In genomic region chr6:137977206-137977605, GRCh38 we compare ENCODE assay signal across 22 cellular contexts.
A peak's percentile ranks its signal among the peaks of the same experiment; 100 is the strongest.
DNase-seq lines count a peak whose midpoint lies in the region; ATAC-seq and TF ChIP-seq lines count a peak whose summit lies in the region.
"Had no signal": no experiment of that assay in that cellular context is flagged by ENCODE, and none has a peak within 500 bp of the region (broad histone marks: within the 10 kb centered on the region; RNA-seq: fewer than 3 reads in every experiment).

No MANE protein-coding gene starts in this region.

- intact Hi-C loops in left ventricle myocardium inferior (cut with micrococcal nuclease), result no loop called here
- intact Hi-C loops in right cardiac atrium (cut with DNase I), result no loop called here
- intact Hi-C loops in natural killer cell (cut with micrococcal nuclease), result loop anchor here (10.0 kb wide), 1 partner anchor 712 kb away; no protein-coding TSS in a partner anchor
- intact Hi-C loops in transverse colon (cut with DNase I; ENCODE audit: low total_unique reads), result no loop called here

- no peak overlapping the region for H3K4me3 Mint-ChIP-seq in central memory CD8-positive, alpha-beta T cell
- no peak overlapping the region for H3K4me3 Mint-ChIP-seq in natural killer cell
- H3K4me3 Mint-ChIP-seq: B cell, CD14-positive monocyte had no signal

- no peaks in the 10 kb centered on the region for H3K9me3 Mint-ChIP-seq in central memory CD8-positive, alpha-beta T cell
- no peaks in the 10 kb centered on the region for H3K9me3 Mint-ChIP-seq in natural killer cell

- ATAC-seq in right cardiac atrium, result no peak
- no peak for ATAC-seq in central memory CD8-positive, alpha-beta T cell (replicated peaks; ENCODE audit: extremely low read depth, poor library complexity, severe bottlenecking)
- no peak for ATAC-seq in natural killer cell
- ATAC-seq: HCT116 had no signal

- H3K9me3 ChIP-seq in left ventricle myocardium inferior (replicated peaks) (no peaks in the 10 kb centered on the region), right cardiac atrium (ENCODE audit: control insufficient read depth, low read length) (no peaks in the 10 kb centered on the region), transverse colon (no peaks in the 10 kb centered on the region)
- H3K9me3 ChIP-seq: Peyer's patch, SJSA1 had no signal

- H3K4me1 Mint-ChIP-seq in central memory CD8-positive, alpha-beta T cell, result peaks cover 45% of the 10 kb centered on the region
- peaks cover 46 to 56% of the 10 kb centered on the region in 2 donors for H3K4me1 Mint-ChIP-seq in natural killer cell

- TF ChIP-seq CTCF in left ventricle myocardium inferior (IDR thresholded peaks at IDR 0.05; ENCODE audit: borderline replicate concordance) (no peak), natural killer cell (IDR thresholded peaks at IDR 0.05) (no peak), transverse colon (IDR thresholded peaks at IDR 0.05) (no peak)

- in situ Hi-C loops in transverse colon (cut with MboI; ENCODE audit: low pct_ligation_motif_present in 1 of 4, low pct_unique_long_range_greater_than_20kb in 1 of 4, low sequenced_read_pairs in 3 of 4), result no loop called here

- WGBS in right cardiac atrium, result 82% methylated on average over 6 of the region's 6 CpGs
- WGBS in transverse colon (ENCODE audit: low coverage in 1 of 2), 2 donors, result 84 to 85% methylated on average over 6 of the region's 6 CpGs

- DNase-seq in left ventricle myocardium inferior (no peak), right cardiac atrium (no peak), natural killer cell (no peak), transverse colon (no peak), SHP77 (lab: John Stamatoyannopoulos, UW) (no peak), DMS53 (lab: John Stamatoyannopoulos, UW) (no peak)
- DNase-seq in central memory CD8-positive, alpha-beta T cell (ENCODE audit: low spot score in 2 of 2), result no peak
- DNase-seq: COR-L47; DND-41; KG1; NCI-H1092 treated with DMSO at 0.1 percent for 48 hours; NCI-H1436 treated with DMSO at 0.1 percent for 48 hours; NCI-H2081; NCI-H345; NCI-H774; NK-92 treated with Interleukin-12 subunit alpha and Interleukin-12 subunit beta, amount 100 ng/mL, for 24 hours; Peyer's patch had no signal

- no peak for TF ChIP-seq POLR2A in transverse colon (IDR thresholded peaks at IDR 0.05)

- H3K4me1 ChIP-seq in left ventricle myocardium inferior, result peaks cover 6% of the 10 kb centered on the region
- H3K4me1 ChIP-seq in right cardiac atrium (ENCODE audit: control insufficient read depth, insufficient read depth, low read length), result no peaks in the 10 kb centered on the region
- H3K4me1 ChIP-seq in transverse colon, result peaks cover 0 to 5% (median 1%) of the 10 kb centered on the region in 4 donors
- H3K4me1 ChIP-seq: SJSA1 had no signal

- H3K4me3 ChIP-seq in left ventricle myocardium inferior (no peak overlapping the region), right cardiac atrium (ENCODE audit: low read length) (no peak overlapping the region), transverse colon (no peak overlapping the region)
- H3K4me3 ChIP-seq: GM12878, Peyer's patch, SJSA1 had no signal

- H3K27ac ChIP-seq in left ventricle myocardium inferior (replicated peaks) (peak overlapping the region; percentile 54), right cardiac atrium (ENCODE audit: low read length) (no peak overlapping the region), transverse colon (no peak overlapping the region)
- H3K27ac ChIP-seq: SJSA1 had no signal

- no peak for TF ChIP-seq EP300 in transverse colon (IDR thresholded peaks at IDR 0.05; ENCODE audit: low read depth)

- H3K27ac Mint-ChIP-seq in central memory CD8-positive, alpha-beta T cell (ENCODE audit: low read depth), result peak overlapping the region; percentile 93
- peak overlapping the region; percentile 87 to 97 for H3K27ac Mint-ChIP-seq in natural killer cell
- H3K27ac Mint-ChIP-seq: B cell had no signal

- peaks cover 6% of the 10 kb centered on the region for H3K36me3 Mint-ChIP-seq in central memory CD8-positive, alpha-beta T cell (ENCODE audit: insufficient read depth)
- no peaks in the 10 kb centered on the region for H3K36me3 Mint-ChIP-seq in natural killer cell
- H3K36me3 Mint-ChIP-seq: CD14-positive monocyte had no signal

- no peaks in the 10 kb centered on the region for H3K36me3 ChIP-seq in left ventricle myocardium inferior
- no peaks in the 10 kb centered on the region for H3K36me3 ChIP-seq in transverse colon
- H3K36me3 ChIP-seq: Peyer's patch, SJSA1 had no signal

- H3K27me3 Mint-ChIP-seq in central memory CD8-positive, alpha-beta T cell, result no peaks in the 10 kb centered on the region
- no peaks in the 10 kb centered on the region for H3K27me3 Mint-ChIP-seq in natural killer cell (ENCODE audit: low read depth in 2 of 2)
- H3K27me3 Mint-ChIP-seq: B cell had no signal

- H3K27me3 ChIP-seq in left ventricle myocardium inferior (ENCODE audit: low read depth) (peaks cover 6% of the 10 kb centered on the region), right cardiac atrium (ENCODE audit: control insufficient read depth, insufficient read depth) (no peaks in the 10 kb centered on the region), transverse colon (no peaks in the 10 kb centered on the region)
- H3K27me3 ChIP-seq: Peyer's patch, SJSA1 had no signal
